In the genomic region with DNA sequence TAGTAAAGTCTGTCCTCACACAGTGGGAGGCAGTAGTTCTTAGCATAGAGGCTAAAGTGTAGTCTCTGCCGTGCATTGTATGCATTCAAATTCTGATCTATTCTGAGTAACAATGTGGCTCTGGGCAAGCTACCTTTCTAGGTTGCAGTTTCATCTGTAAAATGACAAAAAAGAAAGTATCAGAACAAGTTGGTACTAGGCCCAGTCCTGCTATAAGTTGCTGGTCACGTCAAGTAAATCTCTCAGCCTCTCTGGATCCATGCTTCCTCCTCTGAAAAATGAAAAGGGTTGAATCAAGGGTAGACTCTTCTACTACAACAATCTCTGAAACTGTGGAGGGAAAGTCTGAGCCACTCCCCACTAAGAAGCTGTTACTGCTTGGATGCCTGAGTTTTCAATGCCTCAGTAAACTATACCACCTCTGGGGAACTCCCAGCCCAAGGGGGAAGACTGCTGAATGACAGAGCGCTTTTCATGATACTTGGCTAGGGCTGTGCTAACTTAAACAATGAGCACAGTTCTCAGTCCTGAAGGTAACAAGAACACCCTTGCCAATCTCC, we compare ENCODE assay signal across 9 cellular contexts. TPM values are rescaled to one million over a fixed set of nuclear protein-coding genes. Genes with fewer than 3 reads are reported as not detected.
DNase-seq lines count a peak whose midpoint lies in the region; ATAC-seq, FAIRE-seq and TF ChIP-seq lines count a peak whose summit lies in the region.
"Had no signal": no experiment of that assay in that cellular context is flagged by ENCODE, and none has a peak within 500 bp of the region (broad histone marks: within the 10 kb centered on the region; RNA-seq: fewer than 3 reads in every experiment).

No MANE protein-coding gene starts in this region.

- peaks cover 0 to 65% (median 29%) of the 10 kb centered on the region in 4 donors for H3K4me1 ChIP-seq in tibial artery

- H3K4me3 ChIP-seq in fibroblast of the aortic adventitia (ENCODE audit: low read depth, low read length) (no peak overlapping the region), tibial artery (no peak overlapping the region)

- no peak for TF ChIP-seq CTCF in fibroblast of the aortic adventitia (IDR thresholded peaks at IDR 0.05; ENCODE audit: insufficient read depth, low read length)
- no peak for TF ChIP-seq CTCF in tibial artery (IDR thresholded peaks at IDR 0.05)

- no peaks in the 10 kb centered on the region for H3K27me3 ChIP-seq in tibial artery

- H3K9me3 ChIP-seq in tibial artery = no peaks in the 10 kb centered on the region

- peak; percentile 98 for FAIRE-seq in GM18507 (lab: Jason Lieb, UNC)

- H3K27ac ChIP-seq in tibial artery = peak overlapping the region in 1 of 2 donors; percentile 41

- intact Hi-C loops in tibial artery (cut with DNase I; ENCODE audit: low total_unique reads) = no loop called here

- ATAC-seq in GM21423 (IDR thresholded peaks at IDR 0.05; ENCODE audit: unreplicated experiment) = peak; percentile 85
- peak; percentile 87 for ATAC-seq in HG03439 (IDR thresholded peaks at IDR 0.05; ENCODE audit: unreplicated experiment)

- DNase-seq in GM18507 (ENCODE audit: extremely low spot score, insufficient read length, low read depth) = no peak
- peak; percentile 45 for DNase-seq in fibroblast of the aortic adventitia (ENCODE audit: low read depth)
- no peak for DNase-seq in NCI-H774 (lab: John Stamatoyannopoulos, UW)
- no peak for DNase-seq in tibial artery
- DNase-seq in GDM1 (lab: John Stamatoyannopoulos, UW) = no peak
- DNase-seq in GM03348 (ENCODE audit: low spot score) = no peak
- DNase-seq: effector CD8-positive, alpha-beta T cell had no signal

- no peaks in the 10 kb centered on the region for H3K36me3 ChIP-seq in tibial artery

RNA-seq across cellular contexts. Expression of a gene that starts 34.5 kb away (rescaled TPM):
- 1,011 and 5,653 TPM in 2 replicates for total RNA-seq in fibroblast of the aortic adventitia (ENCODE audit: low replicate concordance)

RNA-seq across cellular contexts. Expression of a gene that starts 37.3 kb away (rescaled TPM):
- total RNA-seq in fibroblast of the aortic adventitia (ENCODE audit: low replicate concordance) = 28.6 and 66.6 TPM in 2 replicates

RNA-seq across cellular contexts. Expression of a gene that starts 50.6 kb away (rescaled TPM):
- total RNA-seq in fibroblast of the aortic adventitia (ENCODE audit: low replicate concordance) = 161 and 239 TPM in 2 replicates
